8 cellular contexts compared by ENCODE assay signal in the genomic region with DNA sequence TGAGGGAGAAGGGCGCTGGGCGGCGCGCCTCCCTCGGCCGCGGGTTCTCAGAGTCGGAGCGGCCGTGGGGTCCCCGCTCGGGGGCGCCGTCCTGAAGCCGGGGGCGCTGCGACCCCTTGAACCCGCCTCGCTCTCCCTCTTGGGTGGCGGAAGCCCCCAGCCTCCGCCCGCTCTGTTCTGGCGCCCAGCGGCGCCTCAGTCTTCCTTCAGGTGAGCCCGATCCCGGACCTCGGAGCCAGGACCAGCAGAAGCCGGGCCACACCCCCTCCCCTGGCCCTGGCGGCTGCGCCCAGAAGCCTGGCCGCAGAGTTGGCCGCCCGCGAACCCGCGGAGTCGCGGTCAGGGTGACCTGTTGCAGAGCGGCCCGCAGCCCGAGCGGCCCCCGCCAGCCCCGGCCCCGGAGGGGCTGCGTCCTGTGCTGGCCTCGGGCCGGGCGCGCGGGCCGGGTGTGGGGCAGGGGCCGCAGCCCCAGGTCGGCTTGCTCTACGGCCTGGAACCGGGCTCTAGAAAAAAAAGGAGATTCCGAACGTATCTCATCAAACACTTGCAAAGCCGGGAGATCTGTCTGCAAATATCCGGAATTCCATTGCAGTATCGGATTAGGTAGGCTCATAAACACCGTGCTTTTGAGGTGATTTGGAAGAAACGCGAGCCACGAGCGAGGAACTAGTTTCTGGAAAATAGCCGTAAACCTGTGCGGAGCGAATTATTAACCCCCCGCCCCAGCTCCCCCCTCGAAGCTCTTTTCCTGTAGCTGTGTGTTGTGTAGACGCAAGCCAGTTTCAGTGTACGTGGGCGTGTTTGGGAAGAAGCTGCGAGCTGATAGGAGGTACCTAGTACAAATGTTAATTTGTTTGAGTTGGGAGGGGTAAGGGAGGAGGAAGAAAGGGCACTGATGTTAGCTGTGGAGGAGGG. TPM values are rescaled to one million over a fixed set of nuclear protein-coding genes. Genes with fewer than 3 reads are reported as not detected.
DNase-seq lines count a peak whose midpoint lies in the region; ATAC-seq and FAIRE-seq lines count a peak whose summit lies in the region.

No MANE protein-coding gene starts in this region.

- H3K4ac ChIP-seq in mesenchymal stem cell (ENCODE audit: low read depth in 1 of 2, low read length in 2 of 2): peak overlapping the region in 1 of 2 experiments; percentile 89

- peak; percentile 66 for FAIRE-seq in endometrium (lab: Jason Lieb, UNC)

- H2AK5ac ChIP-seq in mesenchymal stem cell (ENCODE audit: low read length, severe bottlenecking): no peak overlapping the region

- peak overlapping the region; percentile 46 for H2AFZ ChIP-seq in mesenchymal stem cell (ENCODE audit: low read depth, low read length)

- H3K4me2 ChIP-seq in BLaER1 (peak overlapping the region; percentile 73), mesenchymal stem cell (ENCODE audit: low read length, poor library complexity, severe bottlenecking) (peak overlapping the region; percentile 79)

- no peak overlapping the region for H4K8ac ChIP-seq in mesenchymal stem cell (ENCODE audit: low read length)

- H3K23ac ChIP-seq in mesenchymal stem cell (ENCODE audit: low read length in 2 of 2): no peak overlapping the region

- H3K4me3 ChIP-seq in BLaER1 (peak overlapping the region; percentile 99), mesenchymal stem cell (ENCODE audit: insufficient read depth in 1 of 2, low read depth in 1 of 2, low read length in 2 of 2) (peak overlapping the region; percentile 87 to 95)

- H3K9me3 ChIP-seq in BLaER1: 0 out of 2 replicates have a peak, but pooled peaks cover 4% of the 10 kb centered on the region
- no peaks in the 10 kb centered on the region for H3K9me3 ChIP-seq in mesenchymal stem cell (ENCODE audit: control insufficient read depth, low read length)

- H2BK120ac ChIP-seq in mesenchymal stem cell (ENCODE audit: low read depth, low read length): peak overlapping the region; percentile 82

- DNase-seq in NCI-H774 (lab: John Stamatoyannopoulos, UW) (peak; percentile 85), mesenchymal stem cell (peak; percentile 83)
- DNase-seq in activated CD8-positive, alpha-beta memory T cell treated with anti-CD3 and anti-CD28 coated beads, Interleukin-2, amount 50 U/mL, for 24 hours (ENCODE audit: extremely low read depth): peak; percentile 2
- DNase-seq in stimulated activated CD8-positive, alpha-beta memory T cell treated with anti-CD3 and anti-CD28 coated beads, Interleukin-4, amount 100 ng/mL, for 1 hour (ENCODE audit: low read depth in 2 of 2, low spot score in 1 of 2): peak; percentile 15 to 17

- H2BK15ac ChIP-seq in mesenchymal stem cell (ENCODE audit: low read depth, poor library complexity, severe bottlenecking): peak overlapping the region; percentile 48

- peak; percentile 61 for ATAC-seq in GM19324 (IDR thresholded peaks at IDR 0.05; ENCODE audit: low FRiP score, unreplicated experiment)
- peak; percentile 56 for ATAC-seq in HG03442 (IDR thresholded peaks at IDR 0.05; ENCODE audit: unreplicated experiment)

- WGBS in mesenchymal stem cell: 0% methylated on average over 62 of the region's 76 CpGs

- H3K27me3 ChIP-seq in BLaER1: no peaks in the 10 kb centered on the region
- H3K27me3 ChIP-seq in mesenchymal stem cell (ENCODE audit: control insufficient read depth in 1 of 2, insufficient read depth in 1 of 2, low read length in 2 of 2): no peaks in the 10 kb centered on the region

- H3K36me3 ChIP-seq in BLaER1 (no peaks in the 10 kb centered on the region), mesenchymal stem cell (ENCODE audit: control insufficient read depth in 1 of 2, insufficient read depth in 2 of 2, low read depth in 1 of 2, low read length in 2 of 2) (peaks cover 0 to 8% of the 10 kb centered on the region in 2 experiments)

- H3K4me1 ChIP-seq in BLaER1 (peaks cover 22% of the 10 kb centered on the region), mesenchymal stem cell (ENCODE audit: control insufficient read depth, insufficient read depth, low read depth, low read length) (peaks cover 8% of the 10 kb centered on the region)

- H3K14ac ChIP-seq in mesenchymal stem cell (ENCODE audit: low read length in 2 of 2): peak overlapping the region in 1 of 2 experiments; percentile 93

- H3K27ac ChIP-seq in BLaER1 (peak overlapping the region; percentile 83), mesenchymal stem cell (ENCODE audit: low read length, poor library complexity, severe bottlenecking) (peak overlapping the region; percentile 93)

- H3K79me1 ChIP-seq in mesenchymal stem cell (replicated peaks; ENCODE audit: low read length, poor library complexity, severe bottlenecking): peaks cover 1% of the 10 kb centered on the region

- no peak overlapping the region for H4K91ac ChIP-seq in mesenchymal stem cell (ENCODE audit: low read length)

- no peaks in the 10 kb centered on the region; the same call in 1 of the 2 replicates for H4K20me1 ChIP-seq in BLaER1

- H3K9ac ChIP-seq in BLaER1 (peak overlapping the region; percentile 88), mesenchymal stem cell (ENCODE audit: low read length) (peak overlapping the region; percentile 92)

- no peak overlapping the region for H2BK12ac ChIP-seq in mesenchymal stem cell (ENCODE audit: low read length in 2 of 2)

- peak overlapping the region; percentile 89 to 98 for H3K18ac ChIP-seq in mesenchymal stem cell (ENCODE audit: low read depth in 1 of 2, low read length in 2 of 2)

- H2BK5ac ChIP-seq in mesenchymal stem cell (ENCODE audit: low read depth, low read length, poor library complexity, severe bottlenecking): peak overlapping the region; percentile 95

RNA-seq across cellular contexts. Expression of a gene that starts 0.8 kb away (rescaled TPM):
- 10.1 TPM for polyA plus RNA-seq in mesenchymal stem cell (2013, experiment 1 of 2)
- polyA plus RNA-seq in mesenchymal stem cell (2013, experiment 2 of 2): 8.5 TPM

Comparison
In these comparisons a context has a peak if more than half of its experiments do, and no peak if none do; other contexts are left out.
1. Peak in every context shown above with its lines: DNase-seq, ATAC-seq, H3K4me3 ChIP-seq and H3K27ac ChIP-seq.
2. DNase-seq: peak in every context shown above with its lines; median percentile 85 in NCI-H774; 83 in mesenchymal stem cell; 16 in stimulated activated CD8-positive, alpha-beta memory T cell treated with anti-CD3 and anti-CD28 coated beads, Interleukin-4, amount 100 ng/mL, for 1 hour; 2 in activated CD8-positive, alpha-beta memory T cell treated with anti-CD3 and anti-CD28 coated beads, Interleukin-2, amount 50 U/mL, for 24 hours.